ENCODE assay signal across 24 cellular contexts in genomic region chr17:81616877-81617276, GRCh38. TPM values are rescaled to one million over a fixed set of nuclear protein-coding genes. Genes with fewer than 3 reads are reported as not detected.
DNase-seq lines count a peak whose midpoint lies in the region; ATAC-seq, FAIRE-seq and TF ChIP-seq lines count a peak whose summit lies in the region.
"Had no signal": no experiment of that assay in that cellular context is flagged by ENCODE, and none has a peak within 500 bp of the region (broad histone marks: within the 10 kb centered on the region; RNA-seq: fewer than 3 reads in every experiment).

No MANE protein-coding gene starts in this region.

- H3K36me3 Mint-ChIP-seq in astrocyte (ENCODE audit: low read depth, unreplicated experiment): peaks cover 39% of the 10 kb centered on the region
- peaks cover 51 to 74% of the 10 kb centered on the region in 2 donors for H3K36me3 Mint-ChIP-seq in stimulated activated naive B cell treated with anti-CD40 and anti-IgM and Interleukin-4, amounts not matched to agents 10 μg/mL and 1 μg/mL and 100 μg/mL, for 72 hours

- no peak overlapping the region for H3K4me3 ChIP-seq in left ventricle myocardium inferior
- H3K4me3 ChIP-seq in heart right ventricle: no peak overlapping the region
- no peak overlapping the region for H3K4me3 ChIP-seq in astrocyte (ENCODE audit: insufficient read depth, low read depth, low read length)
- H3K4me3 ChIP-seq in lower lobe of right lung: no peak overlapping the region
- no peak overlapping the region for H3K4me3 ChIP-seq in mammary epithelial cell (replicated peaks in 1 of 3; ENCODE audit: insufficient read depth in 1 of 3, low read depth in 2 of 3, low read length in 3 of 3)
- H3K4me3 ChIP-seq: GM12878 had no signal

- H3K9me3 ChIP-seq in left ventricle myocardium inferior (replicated peaks): no peaks in the 10 kb centered on the region
- no peaks in the 10 kb centered on the region for H3K9me3 ChIP-seq in heart right ventricle
- H3K9me3 ChIP-seq in astrocyte (ENCODE audit: insufficient read depth, low read depth, low read length): no peaks in the 10 kb centered on the region
- H3K9me3 ChIP-seq in lower lobe of right lung: no peaks in the 10 kb centered on the region
- no peaks in the 10 kb centered on the region for H3K9me3 ChIP-seq in mammary epithelial cell (replicated peaks; ENCODE audit: insufficient read depth, low read length)
- H3K9me3 ChIP-seq: BE2C had no signal

- no peak overlapping the region for H3K9ac ChIP-seq in astrocyte (ENCODE audit: low read length)
- H3K9ac ChIP-seq in mammary epithelial cell (ENCODE audit: insufficient read depth, low read length): no peak overlapping the region

- CTCF ChIA-PET in mammary epithelial cell (lab: Charles Lee; ENCODE audit: low non-redundant PET): no interaction called here

- no peaks in the 10 kb centered on the region for H3K9me3 Mint-ChIP-seq in astrocyte (ENCODE audit: unreplicated experiment)
- H3K9me3 Mint-ChIP-seq in stimulated activated naive B cell treated with anti-CD40 and anti-IgM and Interleukin-4, amounts not matched to agents 10 μg/mL and 1 μg/mL and 100 μg/mL, for 72 hours: no peaks in the 10 kb centered on the region
- H3K9me3 Mint-ChIP-seq: CD4-positive, CD25-positive, alpha-beta regulatory T cell; CD8-positive, alpha-beta memory T cell had no signal

- TF ChIP-seq CTCF in left ventricle myocardium inferior (IDR thresholded peaks at IDR 0.05; ENCODE audit: borderline replicate concordance): no peak
- no peak for TF ChIP-seq CTCF in heart right ventricle (IDR thresholded peaks at IDR 0.05)
- TF ChIP-seq CTCF in astrocyte (IDR thresholded peaks at IDR 0.05; ENCODE audit: insufficient read depth, low read depth, low read length): no peak
- TF ChIP-seq CTCF in lower lobe of right lung (IDR thresholded peaks at IDR 0.05): no peak
- TF ChIP-seq CTCF in mammary epithelial cell (conservative IDR thresholded peaks at IDR 0.05 in 1 of 2, IDR thresholded peaks at IDR 0.05 in 1 of 2; ENCODE audit: extremely low read depth in 1 of 2, insufficient read depth in 1 of 2, low read depth in 1 of 2, low read length in 2 of 2): no peak

- dilution Hi-C loops in mammary epithelial cell (cut with HindIII; ENCODE audit: low sequenced_read_pairs): no loop called here

- BruUV-seq in mammary epithelial cell (replicated peaks; lab: Mats Ljungman, UMichigan): no TSS peak

- H3K79me2 ChIP-seq in astrocyte (ENCODE audit: insufficient read depth, low read length) (peaks cover 71% of the 10 kb centered on the region), mammary epithelial cell (ENCODE audit: insufficient read depth, low read length) (peaks cover 70% of the 10 kb centered on the region)

- in situ Hi-C loops in mammary epithelial cell (cut with MboI; ENCODE audit: low sequenced_read_pairs in 2 of 2): no loop called here

- H3K4me1 Mint-ChIP-seq in astrocyte (ENCODE audit: low read depth, unreplicated experiment): peaks cover 21% of the 10 kb centered on the region
- peaks cover 17 to 23% of the 10 kb centered on the region in 2 donors for H3K4me1 Mint-ChIP-seq in stimulated activated naive B cell treated with anti-CD40 and anti-IgM and Interleukin-4, amounts not matched to agents 10 μg/mL and 1 μg/mL and 100 μg/mL, for 72 hours
- H3K4me1 Mint-ChIP-seq: H9 had no signal

- H3K36me3 ChIP-seq in left ventricle myocardium inferior: peaks cover 60% of the 10 kb centered on the region
- H3K36me3 ChIP-seq in heart right ventricle: peaks cover 0 to 84% (median 31%) of the 10 kb centered on the region in 9 donors
- H3K36me3 ChIP-seq in astrocyte (ENCODE audit: insufficient read depth, low read length): peaks cover 32% of the 10 kb centered on the region
- H3K36me3 ChIP-seq in lower lobe of right lung: peaks cover 81% of the 10 kb centered on the region
- H3K36me3 ChIP-seq in mammary epithelial cell (ENCODE audit: insufficient read depth, low read length): peaks cover 22% of the 10 kb centered on the region

- H3K4me1 ChIP-seq in left ventricle myocardium inferior: peaks cover 51% of the 10 kb centered on the region
- H3K4me1 ChIP-seq in heart right ventricle: peaks cover 7 to 52% (median 41%) of the 10 kb centered on the region in 9 donors
- H3K4me1 ChIP-seq in astrocyte (ENCODE audit: insufficient read depth, low read length): peaks cover 3% of the 10 kb centered on the region
- H3K4me1 ChIP-seq in lower lobe of right lung: no peaks in the 10 kb centered on the region
- no peaks in the 10 kb centered on the region for H3K4me1 ChIP-seq in mammary epithelial cell (ENCODE audit: insufficient read depth, low read length)
- H3K4me1 ChIP-seq: BE2C had no signal

- H3K27ac Mint-ChIP-seq in astrocyte (ENCODE audit: unreplicated experiment): peak overlapping the region; percentile 7
- peak overlapping the region; percentile 83 for H3K27ac Mint-ChIP-seq in stimulated activated naive B cell treated with anti-CD40 and anti-IgM and Interleukin-4, amounts not matched to agents 10 μg/mL and 1 μg/mL and 100 μg/mL, for 72 hours
- H3K27ac Mint-ChIP-seq: CD4-positive, CD25-positive, alpha-beta regulatory T cell; H9 had no signal

- H2AFZ ChIP-seq in astrocyte (ENCODE audit: low read depth, low read length): no peak overlapping the region
- no peak overlapping the region for H2AFZ ChIP-seq in mammary epithelial cell (ENCODE audit: low read depth, low read length)

- no peak for ATAC-seq in heart right ventricle
- ATAC-seq in lower lobe of right lung: no peak
- ATAC-seq in stimulated activated naive B cell treated with anti-CD40 and anti-IgM and Interleukin-4, amounts not matched to agents 10 μg/mL and 1 μg/mL and 100 μg/mL, for 72 hours (replicated peaks): no peak
- no peak for ATAC-seq in GM19395 (IDR thresholded peaks at IDR 0.05; ENCODE audit: unreplicated experiment)
- ATAC-seq: GM12878 had no signal

- 42 to 64% methylated on average over 7 of the region's 7 CpGs for WGBS in heart right ventricle, 2 donors
- WGBS in mammary epithelial cell (ENCODE audit: low coverage, missing lambda C conversion rate): 76% methylated on average over 7 of the region's 7 CpGs

- no peaks in the 10 kb centered on the region for H3K27me3 ChIP-seq in left ventricle myocardium inferior (ENCODE audit: low read depth)
- H3K27me3 ChIP-seq in heart right ventricle: no peaks in the 10 kb centered on the region
- H3K27me3 ChIP-seq in astrocyte (ENCODE audit: insufficient read depth, low read length): no peaks in the 10 kb centered on the region
- H3K27me3 ChIP-seq in lower lobe of right lung (ENCODE audit: low read depth): no peaks in the 10 kb centered on the region
- H3K27me3 ChIP-seq in mammary epithelial cell (ENCODE audit: insufficient read depth, low read length): no peaks in the 10 kb centered on the region
- H3K27me3 ChIP-seq: BE2C had no signal

- no peak overlapping the region for H3K4me3 Mint-ChIP-seq in astrocyte (ENCODE audit: unreplicated experiment)
- no peak overlapping the region for H3K4me3 Mint-ChIP-seq in stimulated activated naive B cell treated with anti-CD40 and anti-IgM and Interleukin-4, amounts not matched to agents 10 μg/mL and 1 μg/mL and 100 μg/mL, for 72 hours
- H3K4me3 Mint-ChIP-seq: CD4-positive, CD25-positive, alpha-beta regulatory T cell; CD8-positive, alpha-beta memory T cell; H9 had no signal

- no peak overlapping the region for H3K4me2 ChIP-seq in astrocyte (ENCODE audit: low read length)
- no peak overlapping the region for H3K4me2 ChIP-seq in mammary epithelial cell (ENCODE audit: insufficient read depth, low read depth, low read length)

- no peak for FAIRE-seq in astrocyte (lab: Jason Lieb, UNC)
- FAIRE-seq: A204.1, GM12878, H1 had no signal

- H4K20me1 ChIP-seq in astrocyte (ENCODE audit: insufficient read depth, low read length) (peaks cover 70% of the 10 kb centered on the region), mammary epithelial cell (ENCODE audit: insufficient read depth, low read length) (no peaks in the 10 kb centered on the region)

- H3K27ac ChIP-seq in left ventricle myocardium inferior (replicated peaks) (peak overlapping the region; percentile 23), heart right ventricle (no peak overlapping the region), astrocyte (ENCODE audit: low read depth, low read length) (no peak overlapping the region), lower lobe of right lung (no peak overlapping the region), mammary epithelial cell (ENCODE audit: insufficient read depth, low read depth, low read length) (no peak overlapping the region)

- H3K27me3 Mint-ChIP-seq in astrocyte (ENCODE audit: low read depth, unreplicated experiment): no peaks in the 10 kb centered on the region
- H3K27me3 Mint-ChIP-seq in stimulated activated naive B cell treated with anti-CD40 and anti-IgM and Interleukin-4, amounts not matched to agents 10 μg/mL and 1 μg/mL and 100 μg/mL, for 72 hours: no peaks in the 10 kb centered on the region
- H3K27me3 Mint-ChIP-seq: CD4-positive, CD25-positive, alpha-beta regulatory T cell; CD8-positive, alpha-beta memory T cell had no signal

- DNase-seq in left ventricle myocardium inferior (no peak), heart right ventricle (no peak), astrocyte (ENCODE audit: low read depth) (no peak), lower lobe of right lung (peak; percentile 19), SHP77 treated with DMSO at 0.1 percent for 48 hours (lab: John Stamatoyannopoulos, UW) (no peak), mammary epithelial cell (no peak)
- DNase-seq in stimulated activated naive B cell treated with anti-CD40 and anti-IgM and Interleukin-4, amounts not matched to agents 10 μg/mL and 1 μg/mL and 100 μg/mL, for 72 hours: no peak
- DNase-seq: ACHN; BE2C; C1 segment of cervical spinal cord; CD4-positive, CD25-positive, alpha-beta regulatory T cell; CD8-positive, alpha-beta memory T cell; COR-L47; DMS 273 treated with DMSO at 0.1 percent for 48 hours; DMS53; DND-41; EL; H9 had no signal

- intact Hi-C loops in left ventricle myocardium inferior (cut with micrococcal nuclease): no loop called here
- intact Hi-C loops in heart right ventricle (cut with DNase I): no loop called here
- intact Hi-C loops in lower lobe of right lung (cut with DNase I): no loop called here
- intact Hi-C loops in mammary epithelial cell (cut with micrococcal nuclease): no loop called here

RNA-seq across cellular contexts. Expression of gene NPLOC4, which starts 20.0 kb away (rescaled TPM):
- total RNA-seq in left ventricle myocardium inferior: 87.5 TPM
- total RNA-seq in heart right ventricle: 100 to 1,000 TPM in 5 of 10 donors, 10 to 100 TPM in 5; 85.8 to 115 (median 98.8) TPM
- polyA plus RNA-seq in heart right ventricle: 10 to 100 TPM; 30.7 to 40.3 TPM
- 125 and 127 TPM in 2 replicates for total RNA-seq in astrocyte
- 69.6 TPM for total RNA-seq in lower lobe of right lung
- total RNA-seq in mammary epithelial cell: 100 to 1,000 TPM in 1 of 2 donors, 10 to 100 TPM in 1; 84.2 to 103 TPM
- 70.6 TPM for polyA plus RNA-seq in mammary epithelial cell
- 272 TPM for polyA minus RNA-seq in mammary epithelial cell

RNA-seq across cellular contexts. Expression of gene TSPAN10, which starts 20.1 kb away (rescaled TPM):
- 0.30 TPM for total RNA-seq in left ventricle myocardium inferior
- under 1 TPM; 0.12 to 0.57 (median 0.27) TPM for total RNA-seq in heart right ventricle
- polyA plus RNA-seq in heart right ventricle: under 1 TPM; 0.22 to 0.26 TPM
- total RNA-seq in astrocyte: 2.7 and 3.2 TPM in 2 replicates
- 1.1 TPM for total RNA-seq in lower lobe of right lung
- 1 to 10 TPM; 1.7 to 1.8 TPM for total RNA-seq in mammary epithelial cell
- 1.1 TPM for polyA plus RNA-seq in mammary epithelial cell
- polyA minus RNA-seq in mammary epithelial cell: not detected
- total RNA-seq: CD4-positive, CD25-positive, alpha-beta regulatory T cell had no signal

RNA-seq across cellular contexts. Expression of gene PDE6G, which starts 39.5 kb away (rescaled TPM):
- not detected for total RNA-seq in left ventricle myocardium inferior
- 1 to 10 TPM in 1 of 10 donors, under 1 TPM in 1, not detected in 8; 0.38 to 1.3 TPM for total RNA-seq in heart right ventricle
- polyA plus RNA-seq in heart right ventricle: 1 to 10 TPM in 1 of 2 donors, not detected in 1; 1.3 TPM
- total RNA-seq in astrocyte: not detected in 2 replicates
- total RNA-seq in lower lobe of right lung: 2.0 TPM
- total RNA-seq in mammary epithelial cell: under 1 TPM in 1 of 2 donors, not detected in 1; 0.17 TPM
- polyA plus RNA-seq in mammary epithelial cell: not detected
- not detected for polyA minus RNA-seq in mammary epithelial cell
- total RNA-seq: G401, HT-29 had no signal

RNA-seq across cellular contexts. Expression of gene OXLD1, which starts 49.5 kb away (rescaled TPM):
- total RNA-seq in left ventricle myocardium inferior: 18.4 TPM
- 10 to 100 TPM; 12.6 to 21.6 (median 17.9) TPM for total RNA-seq in heart right ventricle
- polyA plus RNA-seq in heart right ventricle: 10 to 100 TPM; 36.0 to 51.8 TPM
- total RNA-seq in astrocyte: 22.0 and 28.5 TPM in 2 replicates
- total RNA-seq in lower lobe of right lung: 29.7 TPM
- total RNA-seq in mammary epithelial cell: 10 to 100 TPM; 25.2 to 42.4 TPM
- 22.7 TPM for polyA plus RNA-seq in mammary epithelial cell
- polyA minus RNA-seq in mammary epithelial cell: 2.9 TPM

RNA-seq across cellular contexts. Expression of gene CCDC137, which starts 49.7 kb away (rescaled TPM):
- 5.6 TPM for total RNA-seq in left ventricle myocardium inferior
- total RNA-seq in heart right ventricle: 1 to 10 TPM; 3.4 to 9.7 (median 5.4) TPM
- polyA plus RNA-seq in heart right ventricle: 10 to 100 TPM; 11.3 to 14.4 TPM
- total RNA-seq in astrocyte: 25.2 and 29.4 TPM in 2 replicates
- 12.8 TPM for total RNA-seq in lower lobe of right lung
- 10 to 100 TPM in 1 of 2 donors, 1 to 10 TPM in 1; 5.3 to 34.0 TPM for total RNA-seq in mammary epithelial cell
- 17.9 TPM for polyA plus RNA-seq in mammary epithelial cell
- 4.9 TPM for polyA minus RNA-seq in mammary epithelial cell
